ENCODE assay signal across 19 cellular contexts in genomic region chr1:232319106-232319505, GRCh38.
A peak's percentile ranks its signal among the peaks of the same experiment; 100 is the strongest.
DNase-seq lines count a peak whose midpoint lies in the region; ATAC-seq and TF ChIP-seq lines count a peak whose summit lies in the region.
"Had no signal": no experiment of that assay in that cellular context is flagged by ENCODE, and none has a peak within 500 bp of the region (broad histone marks: within the 10 kb centered on the region; RNA-seq: fewer than 3 reads in every experiment).

No MANE protein-coding gene starts in this region.

- H3K27ac Mint-ChIP-seq in activated naive CD4-positive, alpha-beta T cell treated with anti-CD3 and anti-CD28 coated beads, Interleukin-2, amount 10 ng/mL, durations not matched to agents 7 days and 5 days = no peak overlapping the region
- H3K27ac Mint-ChIP-seq: naive thymus-derived CD4-positive, alpha-beta T cell; stimulated activated naive CD8-positive, alpha-beta T cell treated with anti-CD3 and anti-CD28 coated beads, Interleukin-15, amount 100 ng/mL, for 72 hours had no signal

- peak overlapping the region; percentile 93 for H3K27ac ChIP-seq in left ventricle myocardium inferior (replicated peaks)
- H3K27ac ChIP-seq: C4-2B, HL-60 had no signal

- ATAC-seq in GM21737 (IDR thresholded peaks at IDR 0.05; ENCODE audit: unreplicated experiment) = no peak
- no peak for ATAC-seq in HG03354 (IDR thresholded peaks at IDR 0.05; ENCODE audit: poor library complexity, severe bottlenecking, unreplicated experiment)
- ATAC-seq: naive thymus-derived CD4-positive, alpha-beta T cell; stimulated activated naive CD8-positive, alpha-beta T cell treated with anti-CD3 and anti-CD28 coated beads, Interleukin-15, amount 100 ng/mL, for 72 hours had no signal

- H3K4me1 Mint-ChIP-seq in activated naive CD4-positive, alpha-beta T cell treated with anti-CD3 and anti-CD28 coated beads, Interleukin-2, amount 10 ng/mL, durations not matched to agents 7 days and 5 days = no peaks in the 10 kb centered on the region
- H3K4me1 Mint-ChIP-seq: naive thymus-derived CD4-positive, alpha-beta T cell; stimulated activated naive CD8-positive, alpha-beta T cell treated with anti-CD3 and anti-CD28 coated beads, Interleukin-15, amount 100 ng/mL, for 72 hours had no signal

- H3K4me3 ChIP-seq in left ventricle myocardium inferior = no peak overlapping the region
- H3K4me3 ChIP-seq: Peyer's patch had no signal

- H3K27me3 ChIP-seq in left ventricle myocardium inferior (ENCODE audit: low read depth) = no peaks in the 10 kb centered on the region
- H3K27me3 ChIP-seq: Peyer's patch had no signal

- H3K4me3 Mint-ChIP-seq in activated naive CD4-positive, alpha-beta T cell treated with anti-CD3 and anti-CD28 coated beads, Interleukin-2, amount 10 ng/mL, durations not matched to agents 7 days and 5 days = no peak overlapping the region
- H3K4me3 Mint-ChIP-seq: naive thymus-derived CD4-positive, alpha-beta T cell; stimulated activated naive CD8-positive, alpha-beta T cell treated with anti-CD3 and anti-CD28 coated beads, Interleukin-15, amount 100 ng/mL, for 72 hours had no signal

- intact Hi-C loops in left ventricle myocardium inferior (cut with micrococcal nuclease) = no loop called here

- CTCF ChIA-PET in activated naive CD4-positive, alpha-beta T cell treated with anti-CD3 and anti-CD28 coated beads, Interleukin-2, amount 10 ng/mL, durations not matched to agents 7 days and 5 days (lab: Charles Lee) = no interaction called here

- TF ChIP-seq CTCF in left ventricle myocardium inferior (IDR thresholded peaks at IDR 0.05; ENCODE audit: borderline replicate concordance) = no peak

- peaks cover 20% of the 10 kb centered on the region for H3K27me3 Mint-ChIP-seq in activated naive CD4-positive, alpha-beta T cell treated with anti-CD3 and anti-CD28 coated beads, Interleukin-2, amount 10 ng/mL, durations not matched to agents 7 days and 5 days
- H3K27me3 Mint-ChIP-seq: stimulated activated naive CD8-positive, alpha-beta T cell treated with anti-CD3 and anti-CD28 coated beads, Interleukin-15, amount 100 ng/mL, for 72 hours had no signal

- no peaks in the 10 kb centered on the region for H3K36me3 ChIP-seq in left ventricle myocardium inferior
- H3K36me3 ChIP-seq: Peyer's patch had no signal

- H3K4me1 ChIP-seq in left ventricle myocardium inferior = peaks cover 12% of the 10 kb centered on the region

- peaks cover 9% of the 10 kb centered on the region for H3K9me3 ChIP-seq in left ventricle myocardium inferior (replicated peaks)
- H3K9me3 ChIP-seq: Peyer's patch had no signal

- H3K36me3 Mint-ChIP-seq in activated naive CD4-positive, alpha-beta T cell treated with anti-CD3 and anti-CD28 coated beads, Interleukin-2, amount 10 ng/mL, durations not matched to agents 7 days and 5 days = no peaks in the 10 kb centered on the region
- H3K36me3 Mint-ChIP-seq: naive thymus-derived CD4-positive, alpha-beta T cell had no signal

- DNase-seq in NCI-H1436 (lab: John Stamatoyannopoulos, UW) (peak; percentile 13), NCI-H69 (lab: John Stamatoyannopoulos, UW) (peak; percentile 12), left ventricle myocardium inferior (peak; percentile 89), retina (peak; percentile 34), NCI-H146 (lab: John Stamatoyannopoulos, UW) (no peak)
- no peak for DNase-seq in activated naive CD4-positive, alpha-beta T cell treated with anti-CD3 and anti-CD28 coated beads, Interleukin-2, amount 10 ng/mL, durations not matched to agents 7 days and 5 days
- DNase-seq: activated CD4-positive, alpha-beta T cell treated with anti-CD3 and anti-CD28 coated beads for 48 hours; activated T-cell treated with anti-CD3 and anti-CD28 coated beads, Interleukin-2, amount 50 U/mL, for 48 hours; dermis blood vessel endothelial cell; GF-D8; kidney; naive thymus-derived CD4-positive, alpha-beta T cell; NCI-H524; Peyer's patch; stimulated activated naive CD8-positive, alpha-beta T cell treated with anti-CD3 and anti-CD28 coated beads, Interleukin-15, amount 100 ng/mL, for 72 hours had no signal

- no peaks in the 10 kb centered on the region for H3K9me3 Mint-ChIP-seq in activated naive CD4-positive, alpha-beta T cell treated with anti-CD3 and anti-CD28 coated beads, Interleukin-2, amount 10 ng/mL, durations not matched to agents 7 days and 5 days
- H3K9me3 Mint-ChIP-seq: stimulated activated naive CD8-positive, alpha-beta T cell treated with anti-CD3 and anti-CD28 coated beads, Interleukin-15, amount 100 ng/mL, for 72 hours had no signal

Comparison
In these comparisons a context has a peak if more than half of its experiments do, and no peak if none do; other contexts are left out.
1. DNase-seq: peak in NCI-H1436 (single experiment), NCI-H69 (single experiment), left ventricle myocardium inferior (single experiment) and retina (single experiment); none in NCI-H146 (single experiment) and activated naive CD4-positive, alpha-beta T cell treated with anti-CD3 and anti-CD28 coated beads, Interleukin-2, amount 10 ng/mL, durations not matched to agents 7 days and 5 days (single experiment).